8 cellular contexts compared by ENCODE assay signal in genomic region chr14:23093993-23094665, GRCh38.
DNase-seq lines count a peak whose midpoint lies in the region; ATAC-seq and TF ChIP-seq lines count a peak whose summit lies in the region.

No MANE protein-coding gene starts in this region.

- no peaks in the 10 kb centered on the region for H3K9me3 ChIP-seq in BLaER1 treated with 17β-estradiol and CSF1 and Interleukin-3, amounts not matched to agents 10 nM and 100 nM (replicated peaks in 1 of 11)
- no peaks in the 10 kb centered on the region for H3K9me3 ChIP-seq in muscle layer of colon (ENCODE audit: low read length)

- peaks cover 29 to 63% (median 34%) of the 10 kb centered on the region in 10 experiments for H3K4me1 ChIP-seq in BLaER1 treated with 17β-estradiol and CSF1 and Interleukin-3, amounts not matched to agents 10 nM and 100 nM
- H3K4me1 ChIP-seq in muscle layer of colon (ENCODE audit: insufficient read depth, low read length) = peaks cover 28% of the 10 kb centered on the region

- peak overlapping the region; percentile 82 to 99 (median 92) for H3K4me2 ChIP-seq in BLaER1 treated with 17β-estradiol and CSF1 and Interleukin-3, amounts not matched to agents 10 nM and 100 nM

- H3K9ac ChIP-seq in BLaER1 treated with 17β-estradiol and CSF1 and Interleukin-3, amounts not matched to agents 10 nM and 100 nM = peak overlapping the region; percentile 90 to 99 (median 97)
- peak overlapping the region; percentile 80 for H3K9ac ChIP-seq in muscle layer of colon (ENCODE audit: low read length)

- peaks cover 59 to 69% (median 65%) of the 10 kb centered on the region in 11 experiments for H3K36me3 ChIP-seq in BLaER1 treated with 17β-estradiol and CSF1 and Interleukin-3, amounts not matched to agents 10 nM and 100 nM
- H3K36me3 ChIP-seq in muscle layer of colon (ENCODE audit: insufficient read depth, low read length) = peaks cover 64% of the 10 kb centered on the region

- DNase-seq in choroid plexus epithelial cell (ENCODE audit: low read depth) (peak; percentile 24), NCI-H1436 (lab: John Stamatoyannopoulos, UW) (no peak), NCI-H82 treated with DMSO at 0.1 percent for 48 hours (lab: John Stamatoyannopoulos, UW; ENCODE audit: unreplicated experiment) (no peak), medulla oblongata (ENCODE audit: extremely low spot score) (no peak)
- DNase-seq in central memory CD4-positive, alpha-beta T cell = no peak

- peak; percentile 25 for ATAC-seq in HG02970 (IDR thresholded peaks at IDR 0.05; ENCODE audit: low FRiP score, unreplicated experiment)

- H3K4me3 ChIP-seq in BLaER1 treated with 17β-estradiol and CSF1 and Interleukin-3, amounts not matched to agents 10 nM and 100 nM = peak overlapping the region; percentile 71 to 96 (median 86)
- H3K4me3 ChIP-seq in choroid plexus epithelial cell (ENCODE audit: low read depth, low read length) (peak overlapping the region; percentile 99), muscle layer of colon (ENCODE audit: low read depth in 1 of 2, low read length in 2 of 2) (peak overlapping the region; percentile 67 to 81)

- H3K27ac ChIP-seq in BLaER1 treated with 17β-estradiol and CSF1 and Interleukin-3, amounts not matched to agents 10 nM and 100 nM = peak overlapping the region; percentile 91 to 99 (median 97)
- H3K27ac ChIP-seq in muscle layer of colon (ENCODE audit: low read depth, low read length) = peak overlapping the region; percentile 96

- no peaks in the 10 kb centered on the region for H3K27me3 ChIP-seq in BLaER1 treated with 17β-estradiol and CSF1 and Interleukin-3, amounts not matched to agents 10 nM and 100 nM
- no peaks in the 10 kb centered on the region for H3K27me3 ChIP-seq in muscle layer of colon (ENCODE audit: control insufficient read depth in 1 of 2, insufficient read depth in 2 of 2, low read length in 2 of 2)

- peaks cover 34 to 78% (median 70%) of the 10 kb centered on the region in 11 experiments; a peak in 21 of 22 replicates for H4K20me1 ChIP-seq in BLaER1 treated with 17β-estradiol and CSF1 and Interleukin-3, amounts not matched to agents 10 nM and 100 nM

- TF ChIP-seq CTCF in choroid plexus epithelial cell (conservative IDR thresholded peaks at IDR 0.05; ENCODE audit: low read depth, low read length) = peak; percentile 48
